7 cellular contexts compared by ENCODE assay signal in the genomic region with DNA sequence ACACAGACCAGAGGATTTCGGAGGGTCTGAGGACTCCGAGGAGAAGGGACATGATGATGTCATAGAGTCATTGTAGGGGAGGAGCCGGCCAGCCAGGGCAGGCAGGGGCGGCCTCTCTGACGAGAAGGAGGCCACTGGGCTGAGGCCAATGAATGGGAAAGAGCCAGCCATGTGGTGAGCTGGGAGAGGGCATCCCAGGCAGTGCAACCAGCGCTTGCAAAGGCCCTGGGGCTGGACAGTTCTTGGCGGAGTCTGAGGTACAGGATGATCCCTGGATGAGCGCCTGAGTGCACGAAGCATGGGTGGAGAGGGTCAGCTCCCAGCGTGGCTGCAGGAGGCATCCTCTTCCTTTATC.
DNase-seq lines count a peak whose midpoint lies in the region; ATAC-seq, FAIRE-seq and TF ChIP-seq lines count a peak whose summit lies in the region.
"Not testable (repeated sequence)": the region's sequence is repeated elsewhere in the genome, so short reads cannot be mapped to it uniquely, and the experiment has no call there.

No MANE protein-coding gene starts in this region.

- TF ChIP-seq POLR2A in endothelial cell of umbilical vein (IDR thresholded peaks at IDR 0.05; ENCODE audit: low read depth, low read length), result not testable (repeated sequence)

- not testable (repeated sequence) for H3K27me3 ChIP-seq in endothelial cell of umbilical vein (ENCODE audit: control insufficient read depth in 2 of 2, insufficient read depth in 2 of 2, low read length in 2 of 2)
- H3K27me3 ChIP-seq in layer of hippocampus (ENCODE audit: control insufficient read depth, insufficient read depth, low read length), result peaks cover 14% of the 10 kb centered on the region
- peaks cover 39% of the 10 kb centered on the region for H3K27me3 ChIP-seq in lower lobe of right lung (ENCODE audit: low read depth)

- BruUV-seq in endothelial cell of umbilical vein (replicated peaks; lab: Mats Ljungman, UMichigan), result not testable (repeated sequence)

- not testable (repeated sequence) for H3K9me1 ChIP-seq in endothelial cell of umbilical vein (replicated peaks; ENCODE audit: control insufficient read depth, extremely low read depth, insufficient read depth, low read length)

- peak overlapping the region; percentile 21 for H2AFZ ChIP-seq in endothelial cell of umbilical vein (ENCODE audit: low read depth, low read length)

- not testable (repeated sequence) for H3K4me2 ChIP-seq in endothelial cell of umbilical vein (ENCODE audit: insufficient read depth, low read length)

- not testable (repeated sequence) for H3K4me1 Mint-ChIP-seq in neural crest cell

- H3K27ac Mint-ChIP-seq in neural crest cell (ENCODE audit: unreplicated experiment), result peak overlapping the region; percentile 82

- H3K9me3 ChIP-seq in HEK293 (ENCODE audit: control insufficient read depth, insufficient read depth, low read depth, low read length); endothelial cell of umbilical vein (replicated peaks; ENCODE audit: control insufficient read depth, insufficient read depth, low read length); lower lobe of right lung: not testable (repeated sequence)

- H3K9me3 Mint-ChIP-seq in neural crest cell, result not testable (repeated sequence)

- not testable (repeated sequence) for H3K4me3 ChIP-seq in HEK293 (ENCODE audit: low read depth, low read length); endothelial cell of umbilical vein (replicated peaks in 1 of 3; ENCODE audit: insufficient read depth in 1 of 3, low read depth in 1 of 3, low read length in 3 of 3); lower lobe of right lung

- dilution Hi-C loops in endothelial cell of umbilical vein (cut with MboI; ENCODE audit: extremely low pct_ligation_motif_present, low sequenced_read_pairs), result not testable (repeated sequence)

- TF ChIP-seq CTCF in HEK293 (tag by site-specific recombination; IDR thresholded peaks at IDR 0.05); endothelial cell of umbilical vein (IDR thresholded peaks at IDR 0.05; ENCODE audit: extremely low read depth in 1 of 2, insufficient read depth in 1 of 2, low read depth in 1 of 2, low read length in 2 of 2); lower lobe of right lung (IDR thresholded peaks at IDR 0.05); neural crest cell (conservative IDR thresholded peaks at IDR 0.05): not testable (repeated sequence)

- H3K4me3 Mint-ChIP-seq in neural crest cell, result not testable (repeated sequence)

- not testable (repeated sequence) for H3K36me3 Mint-ChIP-seq in neural crest cell (ENCODE audit: low read depth)

- intact Hi-C loops in endothelial cell of umbilical vein (cut with micrococcal nuclease), result loop anchor here (1.0 kb wide), 1 partner anchor 7 kb away; no protein-coding TSS in a partner anchor
- intact Hi-C loops in lower lobe of right lung (cut with DNase I), result not testable (repeated sequence)

- not testable (repeated sequence) for H3K9ac ChIP-seq in endothelial cell of umbilical vein (replicated peaks; ENCODE audit: extremely low read depth, insufficient read depth, low read length)

- DNase-seq in caudate nucleus (lab: John Stamatoyannopoulos, UW); endothelial cell of umbilical vein (ENCODE audit: low read depth, low spot score); lower lobe of right lung; neural crest cell (ENCODE audit: low read depth, low spot score); urothelium cell line (ENCODE audit: low spot score): not testable (repeated sequence)

- not testable (repeated sequence) for H3K36me3 ChIP-seq in HEK293 (ENCODE audit: control insufficient read depth in 2 of 2, insufficient read depth in 1 of 2, low read length in 2 of 2); endothelial cell of umbilical vein (ENCODE audit: control insufficient read depth in 2 of 2, extremely low read depth in 1 of 2, insufficient read depth in 2 of 2, low read length in 2 of 2); lower lobe of right lung

- not testable (repeated sequence) for H4K20me1 ChIP-seq in endothelial cell of umbilical vein (replicated peaks; ENCODE audit: control insufficient read depth, extremely low read depth, insufficient read depth, low read length)

- FAIRE-seq in endothelial cell of umbilical vein (lab: Jason Lieb, UNC), result not testable (repeated sequence)
- FAIRE-seq in urothelium cell line (lab: Jason Lieb, UNC), result peak; percentile 27

- POLR2A ChIA-PET in HEK293 (lab: Yijun Ruan, JAX); endothelial cell of umbilical vein (lab: Charles Lee): not testable (repeated sequence)

- not testable (repeated sequence) for H3K27ac ChIP-seq in HEK293 (ENCODE audit: extremely low read depth, low read depth, low read length); endothelial cell of umbilical vein (ENCODE audit: insufficient read depth, low read depth, low read length)
- peak overlapping the region; percentile 62 for H3K27ac ChIP-seq in caudate nucleus (ENCODE audit: low read depth, low read length)
- H3K27ac ChIP-seq in layer of hippocampus (ENCODE audit: low read depth, low read length), result peak overlapping the region; percentile 52
- H3K27ac ChIP-seq in lower lobe of right lung, result peak overlapping the region; percentile 46

- CTCF ChIA-PET in HEK293 (lab: Yijun Ruan, JAX), result interaction anchor here (0.6 to 1.4 kb wide), 3 partner anchors 8 to 166 kb away, joined by 4 to 5 read pairs (median 5); no protein-coding TSS in a partner anchor
- CTCF ChIA-PET in endothelial cell of umbilical vein (lab: Charles Lee), result interaction anchor here (1.3 kb wide), 1 partner anchor 9 kb away, joined by 4 read pairs; no protein-coding TSS in a partner anchor

- ATAC-seq in lower lobe of right lung, result peak; percentile 20 to 27

- H3K27me3 Mint-ChIP-seq in neural crest cell (ENCODE audit: low read depth), result peaks cover 80% of the 10 kb centered on the region

- not testable (repeated sequence) for H3K4me1 ChIP-seq in HEK293 (ENCODE audit: control insufficient read depth, insufficient read depth, low read length); endothelial cell of umbilical vein (ENCODE audit: control insufficient read depth, extremely low read depth, insufficient read depth, low read length); lower lobe of right lung

- not testable (repeated sequence) for H3K79me2 ChIP-seq in endothelial cell of umbilical vein (ENCODE audit: control insufficient read depth, insufficient read depth, low read length)

TF ChIP-seq in HEK293, 187 proteins besides CTCF, POLR2A, EP300 and RAD21:
- TF ChIP-seq ATF2 (tag by site-specific recombination; IDR thresholded peaks at IDR 0.05; ENCODE audit: low read depth) (peak; percentile 68), ZNF623 (tag by site-specific recombination; IDR thresholded peaks at IDR 0.05) (peak; percentile 49), SETDB1 (IDR thresholded peaks at IDR 0.05; ENCODE audit: insufficient read length, low read length) (peak; percentile 12)
